8 cellular contexts compared by ENCODE assay signal in the genomic region with DNA sequence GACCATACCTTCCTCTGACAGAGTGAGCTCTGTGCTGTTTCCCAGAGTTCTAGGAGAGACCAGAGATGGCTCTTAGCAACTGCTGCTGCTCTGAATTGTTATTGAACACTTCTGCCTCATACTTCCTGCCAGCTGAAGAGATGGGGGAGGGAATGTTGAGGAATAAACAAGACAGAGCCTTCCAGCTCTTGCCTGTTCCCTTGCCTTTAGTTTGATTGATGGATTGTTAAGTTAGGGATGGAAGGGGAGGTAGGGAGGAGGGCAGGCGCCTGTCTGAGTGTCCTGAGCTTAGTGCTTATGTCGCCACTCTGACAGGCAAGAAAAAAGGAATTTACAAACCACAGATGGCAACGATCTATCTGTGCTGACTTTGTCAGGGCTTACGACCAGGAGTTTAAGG. TPM values are rescaled to one million over a fixed set of nuclear protein-coding genes. Genes with fewer than 3 reads are reported as not detected.
A peak's percentile ranks its signal among the peaks of the same experiment; 100 is the strongest.
DNase-seq lines count a peak whose midpoint lies in the region; ATAC-seq and TF ChIP-seq lines count a peak whose summit lies in the region.

No MANE protein-coding gene starts in this region.

- H3K4me3 ChIP-seq in SK-N-SH (ENCODE audit: low read depth in 2 of 2, low read length in 1 of 2), result no peak overlapping the region
- no peak overlapping the region for H3K4me3 ChIP-seq in skeletal muscle tissue (ENCODE audit: low read length in 3 of 3)
- H3K4me3 ChIP-seq in H7 (ENCODE audit: insufficient read depth, low read depth, low read length), result no peak overlapping the region

- DNase-seq in DMS53 (lab: John Stamatoyannopoulos, UW), result peak; percentile 2
- DNase-seq in DMS53 treated with DMSO at 0.1 percent for 48 hours (lab: John Stamatoyannopoulos, UW; ENCODE audit: unreplicated experiment), result no peak
- no peak for DNase-seq in SK-N-SH
- DNase-seq in globus pallidus (ENCODE audit: low spot score), result peak; percentile 63
- no peak for DNase-seq in activated gamma-delta T cell (lab: John Stamatoyannopoulos, UW)
- no peak for DNase-seq in H7

- WGBS in SK-N-SH (ENCODE audit: low lambda C conversion rate), result 55% methylated on average over 4 of the region's 4 CpGs

- no peak for ATAC-seq in HG02981 (IDR thresholded peaks at IDR 0.05; ENCODE audit: unreplicated experiment)

- H3K79me2 ChIP-seq in SK-N-SH (ENCODE audit: insufficient read depth), result peaks cover 90% of the 10 kb centered on the region

- no peaks in the 10 kb centered on the region for H3K9me2 ChIP-seq in SK-N-SH

- H3F3A ChIP-seq in SK-N-SH (replicated peaks; ENCODE audit: insufficient read depth), result peaks cover 20% of the 10 kb centered on the region

- H3K27ac ChIP-seq in SK-N-SH (ENCODE audit: low read depth in 2 of 2, low read length in 1 of 2) (peak overlapping the region in 1 of 2 experiments; percentile 77; a peak in 3 of 4 replicates), skeletal muscle tissue (ENCODE audit: low read depth, low read length) (peak overlapping the region; percentile 54)

- H3K36me3 ChIP-seq in SK-N-SH (replicated peaks in 1 of 2; ENCODE audit: control insufficient read depth in 1 of 2, insufficient read depth in 2 of 2, low read length in 1 of 2) (peaks cover 16 to 37% of the 10 kb centered on the region in 2 experiments), skeletal muscle tissue (ENCODE audit: control insufficient read depth in 3 of 3, insufficient read depth in 3 of 3, low read length in 3 of 3) (peaks cover 9 to 14% (median 10%) of the 10 kb centered on the region in 3 donors), H7 (replicated peaks; ENCODE audit: control insufficient read depth, insufficient read depth, low read length) (peaks cover 12% of the 10 kb centered on the region)

- TF ChIP-seq CTCF in SK-N-SH (IDR thresholded peaks at IDR 0.05), result no peak

- no peak overlapping the region for H2AFZ ChIP-seq in SK-N-SH (ENCODE audit: low read depth)

- peaks cover 46% of the 10 kb centered on the region for H4K20me1 ChIP-seq in SK-N-SH (ENCODE audit: insufficient read depth)

- H3K9ac ChIP-seq in SK-N-SH (peak overlapping the region; percentile 27; the same call in 1 of the 2 replicates), skeletal muscle tissue (ENCODE audit: low read depth in 1 of 3, low read length in 3 of 3) (no peak overlapping the region)

- H3K9me3 ChIP-seq in SK-N-SH, result no peaks in the 10 kb centered on the region
- H3K9me3 ChIP-seq in skeletal muscle tissue (ENCODE audit: control insufficient read depth in 3 of 3, low read length in 3 of 3), result no peaks in the 10 kb centered on the region

- no peak for TF ChIP-seq RAD21 in SK-N-SH (IDR thresholded peaks at IDR 0.05; ENCODE audit: low read length)

- no peaks in the 10 kb centered on the region for H3K27me3 ChIP-seq in SK-N-SH (ENCODE audit: insufficient read depth)
- H3K27me3 ChIP-seq in skeletal muscle tissue (ENCODE audit: control insufficient read depth in 3 of 3, insufficient read depth in 3 of 3, low read length in 3 of 3), result no peaks in the 10 kb centered on the region
- no peaks in the 10 kb centered on the region for H3K27me3 ChIP-seq in H7 (ENCODE audit: control insufficient read depth, insufficient read depth, low read length)

- TF ChIP-seq EP300 in SK-N-SH (IDR thresholded peaks at IDR 0.05; ENCODE audit: borderline replicate concordance in 1 of 2, low read depth in 1 of 2, low read length in 1 of 2), result no peak

- CTCF ChIA-PET in SK-N-SH (lab: Yijun Ruan, JAX), result interaction anchor here (1.1 kb wide), 2 partner anchors 14 to 183 kb away, joined by 3 to 5 read pairs; no protein-coding TSS in a partner anchor

- POLR2A ChIA-PET in SK-N-SH (lab: Yijun Ruan, JAX), result interaction anchor here (1.2 kb wide), 1 partner anchor 43 kb away, joined by 3 read pairs; no protein-coding TSS in a partner anchor

- H3K4me1 ChIP-seq in SK-N-SH (ENCODE audit: control insufficient read depth in 1 of 2, insufficient read depth in 2 of 2, low read depth in 1 of 2, low read length in 1 of 2), result peaks cover 23 to 46% of the 10 kb centered on the region in 2 experiments
- peaks cover 18 to 34% (median 23%) of the 10 kb centered on the region in 3 donors for H3K4me1 ChIP-seq in skeletal muscle tissue (ENCODE audit: control insufficient read depth in 3 of 3, insufficient read depth in 3 of 3, low read length in 3 of 3)

- peak overlapping the region; percentile 51 for H3K4me2 ChIP-seq in SK-N-SH

TF ChIP-seq in SK-N-SH, 30 proteins besides CTCF, POLR2A, EP300 and RAD21:
- TF ChIP-seq RCOR1 (IDR thresholded peaks at IDR 0.05; ENCODE audit: low read length), result no peak
- 0 out of 2 replicates have a peak, but pooled peaks have one; percentile 24 for TF ChIP-seq JUND (IDR thresholded peaks at IDR 0.05)
- TF ChIP-seq, protein P1, sequence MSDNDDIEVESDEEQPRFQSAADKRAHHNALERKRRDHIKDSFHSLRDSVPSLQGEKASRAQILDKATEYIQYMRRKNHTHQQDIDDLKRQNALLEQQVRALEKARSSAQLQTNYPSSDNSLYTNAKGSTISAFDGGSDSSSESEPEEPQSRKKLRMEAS (IDR thresholded peaks at IDR 0.05; ENCODE audit: low read depth), result no peak
- no peak for TF ChIP-seq ELF1 (IDR thresholded peaks at IDR 0.05)
- TF ChIP-seq MEF2A (IDR thresholded peaks at IDR 0.05; ENCODE audit: borderline replicate concordance, low read depth), result no peak
- TF ChIP-seq RXRA (IDR thresholded peaks at IDR 0.05; ENCODE audit: borderline replicate concordance, low read depth), result no peak; the same call in 1 of the 2 replicates
- TF ChIP-seq, protein P2, sequence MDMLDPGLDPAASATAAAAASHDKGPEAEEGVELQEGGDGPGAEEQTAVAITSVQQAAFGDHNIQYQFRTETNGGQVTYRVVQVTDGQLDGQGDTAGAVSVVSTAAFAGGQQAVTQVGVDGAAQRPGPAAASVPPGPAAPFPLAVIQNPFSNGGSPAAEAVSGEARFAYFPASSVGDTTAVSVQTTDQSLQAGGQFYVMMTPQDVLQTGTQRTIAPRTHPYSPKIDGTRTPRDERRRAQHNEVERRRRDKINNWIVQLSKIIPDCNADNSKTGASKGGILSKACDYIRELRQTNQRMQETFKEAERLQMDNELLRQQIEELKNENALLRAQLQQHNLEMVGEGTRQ (IDR thresholded peaks at IDR 0.05; ENCODE audit: borderline replicate concordance, low read depth, low read length), result no peak
- TF ChIP-seq YY1 (IDR thresholded peaks at IDR 0.05; ENCODE audit: low read depth), result no peak
- 0 out of 2 replicates have a peak, but pooled peaks have one; percentile 35 for TF ChIP-seq SIN3A (IDR thresholded peaks at IDR 0.05; ENCODE audit: borderline replicate concordance, low read depth, low read length)
- no peak for TF ChIP-seq SMC3 (IDR thresholded peaks at IDR 0.05; ENCODE audit: low read depth, low read length)
- TF ChIP-seq, protein P3, sequence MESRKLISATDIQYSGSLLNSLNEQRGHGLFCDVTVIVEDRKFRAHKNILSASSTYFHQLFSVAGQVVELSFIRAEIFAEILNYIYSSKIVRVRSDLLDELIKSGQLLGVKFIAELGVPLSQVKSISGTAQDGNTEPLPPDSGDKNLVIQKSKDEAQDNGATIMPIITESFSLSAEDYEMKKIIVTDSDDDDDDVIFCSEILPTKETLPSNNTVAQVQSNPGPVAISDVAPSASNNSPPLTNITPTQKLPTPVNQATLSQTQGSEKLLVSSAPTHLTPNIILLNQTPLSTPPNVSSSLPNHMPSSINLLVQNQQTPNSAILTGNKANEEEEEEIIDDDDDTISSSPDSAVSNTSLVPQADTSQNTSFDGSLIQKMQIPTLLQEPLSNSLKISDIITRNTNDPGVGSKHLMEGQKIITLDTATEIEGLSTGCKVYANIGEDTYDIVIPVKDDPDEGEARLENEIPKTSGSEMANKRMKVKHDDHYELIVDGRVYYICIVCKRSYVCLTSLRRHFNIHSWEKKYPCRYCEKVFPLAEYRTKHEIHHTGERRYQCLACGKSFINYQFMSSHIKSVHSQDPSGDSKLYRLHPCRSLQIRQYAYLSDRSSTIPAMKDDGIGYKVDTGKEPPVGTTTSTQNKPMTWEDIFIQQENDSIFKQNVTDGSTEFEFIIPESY (IDR thresholded peaks at IDR 0.05; ENCODE audit: borderline replicate concordance, low read depth), result no peak
- no peak for TF ChIP-seq RFX5 (IDR thresholded peaks at IDR 0.05; ENCODE audit: low read length)
- no peak for TF ChIP-seq FOSL2 (IDR thresholded peaks at IDR 0.05; ENCODE audit: borderline replicate concordance, low read depth)
- TF ChIP-seq GABPA (IDR thresholded peaks at IDR 0.05; ENCODE audit: low read depth), result no peak
- TF ChIP-seq, protein P4, sequence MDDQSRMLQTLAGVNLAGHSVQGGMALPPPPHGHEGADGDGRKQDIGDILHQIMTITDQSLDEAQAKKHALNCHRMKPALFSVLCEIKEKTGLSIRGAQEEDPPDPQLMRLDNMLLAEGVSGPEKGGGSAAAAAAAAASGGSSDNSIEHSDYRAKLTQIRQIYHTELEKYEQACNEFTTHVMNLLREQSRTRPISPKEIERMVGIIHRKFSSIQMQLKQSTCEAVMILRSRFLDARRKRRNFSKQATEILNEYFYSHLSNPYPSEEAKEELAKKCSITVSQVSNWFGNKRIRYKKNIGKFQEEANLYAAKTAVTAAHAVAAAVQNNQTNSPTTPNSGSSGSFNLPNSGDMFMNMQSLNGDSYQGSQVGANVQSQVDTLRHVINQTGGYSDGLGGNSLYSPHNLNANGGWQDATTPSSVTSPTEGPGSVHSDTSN (IDR thresholded peaks at IDR 0.05), result peak; percentile 89
- no peak for TF ChIP-seq POLR2AphosphoS5 (IDR thresholded peaks at IDR 0.05; ENCODE audit: low read depth, low read length)
- TF ChIP-seq TAF1 (IDR thresholded peaks at IDR 0.05; ENCODE audit: borderline replicate concordance, low read depth, low read length), result no peak
- TF ChIP-seq TCF12 (IDR thresholded peaks at IDR 0.05), result peak; percentile 40; the same call in 1 of the 2 replicates

RNA-seq across cellular contexts. Expression of a gene that starts 42.8 kb away (rescaled TPM):
- polyA plus RNA-seq in SK-N-SH (2012; rRNA removed), result 10.3 and 12.6 TPM in 2 replicates
- polyA plus RNA-seq in SK-N-SH (2012; cell fraction: cytosol; rRNA removed), result 9.7 and 10.8 TPM in 2 replicates
- polyA plus RNA-seq in SK-N-SH (2012; cell fraction: nucleus; rRNA removed), result 14.9 and 19.1 TPM in 2 replicates
- 13.6 TPM for total RNA-seq in skeletal muscle tissue
- total RNA-seq in H7 (2014; rRNA removed; shearing (Covaris generic)), result 24.8 and 32.8 TPM in 2 replicates

Comparison
In these comparisons a context has a peak if more than half of its experiments do, and no peak if none do; other contexts are left out.
1. DNase-seq: peak in DMS53 (single experiment) and globus pallidus (single experiment); none in DMS53 treated with DMSO at 0.1 percent for 48 hours (single experiment), SK-N-SH (single experiment), activated gamma-delta T cell (single experiment) and H7 (single experiment).